ENCODE assay signal across 9 cellular contexts in the genomic region with DNA sequence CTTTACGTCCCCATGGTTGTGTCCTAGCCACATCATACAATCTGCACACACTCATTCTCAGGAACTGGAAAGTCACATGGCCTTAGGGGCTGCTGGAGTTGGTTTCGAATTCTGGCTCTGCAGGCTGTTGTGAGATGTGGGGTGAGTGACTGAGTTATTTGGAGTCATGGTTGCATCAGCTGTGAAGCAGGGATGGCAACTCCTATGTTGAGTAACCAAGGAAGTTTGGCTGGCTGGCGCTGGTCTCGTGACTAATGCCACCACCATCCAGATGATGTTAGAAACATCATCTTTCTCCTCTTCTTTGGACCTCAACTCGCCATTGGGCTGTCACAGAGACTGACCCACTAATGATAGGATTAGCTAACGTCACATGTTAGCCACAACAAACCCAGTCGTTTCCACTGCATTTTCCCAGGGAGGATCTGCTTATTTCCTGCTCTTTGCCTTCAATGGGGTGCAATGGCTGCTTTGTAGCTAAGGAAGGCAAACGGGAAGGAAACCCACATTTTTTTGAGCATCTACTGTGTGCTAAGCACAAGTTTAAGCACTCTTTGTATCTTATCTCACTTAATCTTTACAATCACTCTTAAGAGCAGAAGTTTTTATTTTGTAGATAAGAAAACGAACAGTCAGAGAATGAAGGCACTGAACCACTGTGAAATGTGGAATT.
DNase-seq lines count a peak whose midpoint lies in the region; FAIRE-seq and TF ChIP-seq lines count a peak whose summit lies in the region.
"Had no signal": no experiment of that assay in that cellular context is flagged by ENCODE, and none has a peak within 500 bp of the region (broad histone marks: within the 10 kb centered on the region; RNA-seq: fewer than 3 reads in every experiment).

No MANE protein-coding gene starts in this region.

- H3K9me3 ChIP-seq in SK-N-SH = no peaks in the 10 kb centered on the region
- no peaks in the 10 kb centered on the region for H3K9me3 ChIP-seq in CD4-positive, alpha-beta memory T cell (ENCODE audit: control insufficient read depth in 1 of 2, low read length in 2 of 2)

- H3K4me1 ChIP-seq in SK-N-SH (ENCODE audit: control insufficient read depth in 1 of 2, insufficient read depth in 2 of 2, low read depth in 1 of 2, low read length in 1 of 2) = peaks cover 4 to 6% of the 10 kb centered on the region in 2 experiments; a peak in 2 of 4 replicates
- no peaks in the 10 kb centered on the region for H3K4me1 ChIP-seq in CD4-positive, alpha-beta memory T cell (ENCODE audit: insufficient read depth, low read length)

- H3K27ac ChIP-seq in SK-N-SH (ENCODE audit: low read depth in 2 of 2, low read length in 1 of 2) = peak overlapping the region in 1 of 2 experiments; percentile 93; a peak in 2 of 4 replicates
- H3K27ac ChIP-seq in CD4-positive, alpha-beta memory T cell (ENCODE audit: low read depth, low read length) = no peak overlapping the region
- H3K27ac ChIP-seq: VCaP had no signal

- TF ChIP-seq RAD21 in SK-N-SH (IDR thresholded peaks at IDR 0.05; ENCODE audit: low read length) = no peak

- no peaks in the 10 kb centered on the region for H3K27me3 ChIP-seq in SK-N-SH (ENCODE audit: insufficient read depth)
- H3K27me3 ChIP-seq in CD4-positive, alpha-beta memory T cell (ENCODE audit: insufficient read depth, low read length) = no peaks in the 10 kb centered on the region

- CTCF ChIA-PET in SK-N-SH (lab: Yijun Ruan, JAX) = no interaction called here
- CTCF ChIA-PET in CD4-positive, alpha-beta memory T cell (lab: Charles Lee; ENCODE audit: partially characterized antibody) = no interaction called here

- H3K9me3 Mint-ChIP-seq in CD4-positive, alpha-beta memory T cell = no peaks in the 10 kb centered on the region

- H3F3A ChIP-seq in SK-N-SH (replicated peaks; ENCODE audit: insufficient read depth) = peaks cover 15% of the 10 kb centered on the region

- H3K27me3 Mint-ChIP-seq in CD4-positive, alpha-beta memory T cell = peaks cover 0 to 5% of the 10 kb centered on the region in 2 donors

- no peaks in the 10 kb centered on the region for H3K9me2 ChIP-seq in SK-N-SH

- no peak overlapping the region for H3K4me3 Mint-ChIP-seq in CD4-positive, alpha-beta memory T cell

- POLR2A ChIA-PET in SK-N-SH (lab: Yijun Ruan, JAX) = no interaction called here
- POLR2A ChIA-PET in CD4-positive, alpha-beta memory T cell (lab: Charles Lee; ENCODE audit: partially characterized antibody) = no interaction called here

- H3K36me3 Mint-ChIP-seq in CD4-positive, alpha-beta memory T cell = no peaks in the 10 kb centered on the region

- no peak overlapping the region for H2AFZ ChIP-seq in SK-N-SH (ENCODE audit: low read depth)

- H3K9ac ChIP-seq in SK-N-SH = peak overlapping the region; percentile 54

- no peaks in the 10 kb centered on the region for H3K79me2 ChIP-seq in SK-N-SH (ENCODE audit: insufficient read depth)

- FAIRE-seq in urothelium cell line (lab: Jason Lieb, UNC) (no peak), frontal cortex (lab: Jason Lieb, UNC) (no peak)

- DNase-seq in stimulated activated CD4-positive, alpha-beta T cell treated with anti-CD3 and anti-CD28 coated beads, Interleukin-12 subunit alpha, Interleukin-12 subunit beta, amount 100 ng/mL, for 48 hours (ENCODE audit: low read depth in 2 of 3, low spot score in 1 of 3) = peak in 2 of 3 donors; percentile 24 to 43
- DNase-seq in stimulated activated CD4-positive, alpha-beta T cell treated with anti-CD3 and anti-CD28 coated beads, Interleukin-4, amount 100 ng/mL, for 4 hours = no peak
- DNase-seq in SK-N-SH = no peak
- DNase-seq in fibroblast of pulmonary artery (ENCODE audit: low read depth) = peak; percentile 98
- DNase-seq in urothelium cell line (ENCODE audit: low spot score) = peak; percentile 19
- DNase-seq in frontal cortex (ENCODE audit: low spot score in 2 of 2) = no peak
- no peak for DNase-seq in NCI-H2107 (lab: John Stamatoyannopoulos, UW)
- DNase-seq in CD4-positive, alpha-beta memory T cell = no peak

- TF ChIP-seq CTCF in SK-N-SH (IDR thresholded peaks at IDR 0.05) (no peak), fibroblast of pulmonary artery (IDR thresholded peaks at IDR 0.05; ENCODE audit: low read length, missing control alignments) (no peak)

- intact Hi-C loops in CD4-positive, alpha-beta memory T cell (cut with micrococcal nuclease) = no loop called here

- no peak overlapping the region for H3K4me3 ChIP-seq in SK-N-SH (ENCODE audit: low read depth in 2 of 2, low read length in 1 of 2)
- no peak overlapping the region for H3K4me3 ChIP-seq in fibroblast of pulmonary artery (replicated peaks; ENCODE audit: low read depth, low read length)
- no peak overlapping the region for H3K4me3 ChIP-seq in CD4-positive, alpha-beta memory T cell (ENCODE audit: low read length in 2 of 2)

- H3K27ac Mint-ChIP-seq in CD4-positive, alpha-beta memory T cell = no peak overlapping the region

- peaks cover 0 to 1% (median 0%) of the 10 kb centered on the region in 4 donors for H3K4me1 Mint-ChIP-seq in CD4-positive, alpha-beta memory T cell

- peaks cover 32 to 41% of the 10 kb centered on the region in 2 experiments for H3K36me3 ChIP-seq in SK-N-SH (replicated peaks in 1 of 2; ENCODE audit: control insufficient read depth in 1 of 2, insufficient read depth in 2 of 2, low read length in 1 of 2)
- no peaks in the 10 kb centered on the region for H3K36me3 ChIP-seq in CD4-positive, alpha-beta memory T cell (ENCODE audit: insufficient read depth, low read length)

- no peaks in the 10 kb centered on the region for H4K20me1 ChIP-seq in SK-N-SH (ENCODE audit: insufficient read depth)

- TF ChIP-seq EP300 in SK-N-SH (IDR thresholded peaks at IDR 0.05; ENCODE audit: borderline replicate concordance in 1 of 2, low read depth in 1 of 2, low read length in 1 of 2) = no peak; a peak in 1 of 4 replicates

- 60% methylated on average over 7 of the region's 9 CpGs for WGBS in SK-N-SH (ENCODE audit: low lambda C conversion rate)

- peak overlapping the region; percentile 44 for H3K4me2 ChIP-seq in SK-N-SH

TF ChIP-seq in SK-N-SH, 30 proteins besides CTCF, POLR2A, EP300 and RAD21 (continues in another document):
- TF ChIP-seq MXI1 (IDR thresholded peaks at IDR 0.05; ENCODE audit: low read depth, low read length) (no peak), MEF2A (IDR thresholded peaks at IDR 0.05; ENCODE audit: borderline replicate concordance, low read depth) (no peak), NFIC (IDR thresholded peaks at IDR 0.05; ENCODE audit: borderline replicate concordance) (peak; percentile 60), CHD2 (IDR thresholded peaks at IDR 0.05; ENCODE audit: low read length, partially characterized antibody) (no peak), TCF12 (IDR thresholded peaks at IDR 0.05) (peak; percentile 65), TAF1 (IDR thresholded peaks at IDR 0.05; ENCODE audit: borderline replicate concordance, low read depth, low read length) (no peak), YY1 (IDR thresholded peaks at IDR 0.05; ENCODE audit: low read depth) (no peak), NRF1 (IDR thresholded peaks at IDR 0.05; ENCODE audit: low read depth, low read length) (no peak), TEAD4 (IDR thresholded peaks at IDR 0.05; ENCODE audit: borderline replicate concordance, insufficient read depth) (no peak)
- TF ChIP-seq, protein P1, sequence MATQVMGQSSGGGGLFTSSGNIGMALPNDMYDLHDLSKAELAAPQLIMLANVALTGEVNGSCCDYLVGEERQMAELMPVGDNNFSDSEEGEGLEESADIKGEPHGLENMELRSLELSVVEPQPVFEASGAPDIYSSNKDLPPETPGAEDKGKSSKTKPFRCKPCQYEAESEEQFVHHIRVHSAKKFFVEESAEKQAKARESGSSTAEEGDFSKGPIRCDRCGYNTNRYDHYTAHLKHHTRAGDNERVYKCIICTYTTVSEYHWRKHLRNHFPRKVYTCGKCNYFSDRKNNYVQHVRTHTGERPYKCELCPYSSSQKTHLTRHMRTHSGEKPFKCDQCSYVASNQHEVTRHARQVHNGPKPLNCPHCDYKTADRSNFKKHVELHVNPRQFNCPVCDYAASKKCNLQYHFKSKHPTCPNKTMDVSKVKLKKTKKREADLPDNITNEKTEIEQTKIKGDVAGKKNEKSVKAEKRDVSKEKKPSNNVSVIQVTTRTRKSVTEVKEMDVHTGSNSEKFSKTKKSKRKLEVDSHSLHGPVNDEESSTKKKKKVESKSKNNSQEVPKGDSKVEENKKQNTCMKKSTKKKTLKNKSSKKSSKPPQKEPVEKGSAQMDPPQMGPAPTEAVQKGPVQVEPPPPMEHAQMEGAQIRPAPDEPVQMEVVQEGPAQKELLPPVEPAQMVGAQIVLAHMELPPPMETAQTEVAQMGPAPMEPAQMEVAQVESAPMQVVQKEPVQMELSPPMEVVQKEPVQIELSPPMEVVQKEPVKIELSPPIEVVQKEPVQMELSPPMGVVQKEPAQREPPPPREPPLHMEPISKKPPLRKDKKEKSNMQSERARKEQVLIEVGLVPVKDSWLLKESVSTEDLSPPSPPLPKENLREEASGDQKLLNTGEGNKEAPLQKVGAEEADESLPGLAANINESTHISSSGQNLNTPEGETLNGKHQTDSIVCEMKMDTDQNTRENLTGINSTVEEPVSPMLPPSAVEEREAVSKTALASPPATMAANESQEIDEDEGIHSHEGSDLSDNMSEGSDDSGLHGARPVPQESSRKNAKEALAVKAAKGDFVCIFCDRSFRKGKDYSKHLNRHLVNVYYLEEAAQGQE (IDR thresholded peaks at IDR 0.05; ENCODE audit: low read depth, low read length) = no peak
- TF ChIP-seq, protein P2, sequence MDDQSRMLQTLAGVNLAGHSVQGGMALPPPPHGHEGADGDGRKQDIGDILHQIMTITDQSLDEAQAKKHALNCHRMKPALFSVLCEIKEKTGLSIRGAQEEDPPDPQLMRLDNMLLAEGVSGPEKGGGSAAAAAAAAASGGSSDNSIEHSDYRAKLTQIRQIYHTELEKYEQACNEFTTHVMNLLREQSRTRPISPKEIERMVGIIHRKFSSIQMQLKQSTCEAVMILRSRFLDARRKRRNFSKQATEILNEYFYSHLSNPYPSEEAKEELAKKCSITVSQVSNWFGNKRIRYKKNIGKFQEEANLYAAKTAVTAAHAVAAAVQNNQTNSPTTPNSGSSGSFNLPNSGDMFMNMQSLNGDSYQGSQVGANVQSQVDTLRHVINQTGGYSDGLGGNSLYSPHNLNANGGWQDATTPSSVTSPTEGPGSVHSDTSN (IDR thresholded peaks at IDR 0.05) = peak; percentile 46; the same call in 1 of the 2 replicates
- TF ChIP-seq, protein P3, sequence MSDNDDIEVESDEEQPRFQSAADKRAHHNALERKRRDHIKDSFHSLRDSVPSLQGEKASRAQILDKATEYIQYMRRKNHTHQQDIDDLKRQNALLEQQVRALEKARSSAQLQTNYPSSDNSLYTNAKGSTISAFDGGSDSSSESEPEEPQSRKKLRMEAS (IDR thresholded peaks at IDR 0.05; ENCODE audit: low read depth) = peak; percentile 90

Comparison
In these comparisons a context has a peak if more than half of its experiments do, and no peak if none do; other contexts are left out.
1. DNase-seq: peak in stimulated activated CD4-positive, alpha-beta T cell treated with anti-CD3 and anti-CD28 coated beads, Interleukin-12 subunit alpha, Interleukin-12 subunit beta, amount 100 ng/mL, for 48 hours (2 of 3), fibroblast of pulmonary artery (single experiment) and urothelium cell line (single experiment); none in stimulated activated CD4-positive, alpha-beta T cell treated with anti-CD3 and anti-CD28 coated beads, Interleukin-4, amount 100 ng/mL, for 4 hours (0 of 2), SK-N-SH (single experiment), frontal cortex (0 of 2), NCI-H2107 (single experiment) and CD4-positive, alpha-beta memory T cell (0 of 5).